Comparison of ENCODE assay signal across 31 cellular contexts in the genomic region with DNA sequence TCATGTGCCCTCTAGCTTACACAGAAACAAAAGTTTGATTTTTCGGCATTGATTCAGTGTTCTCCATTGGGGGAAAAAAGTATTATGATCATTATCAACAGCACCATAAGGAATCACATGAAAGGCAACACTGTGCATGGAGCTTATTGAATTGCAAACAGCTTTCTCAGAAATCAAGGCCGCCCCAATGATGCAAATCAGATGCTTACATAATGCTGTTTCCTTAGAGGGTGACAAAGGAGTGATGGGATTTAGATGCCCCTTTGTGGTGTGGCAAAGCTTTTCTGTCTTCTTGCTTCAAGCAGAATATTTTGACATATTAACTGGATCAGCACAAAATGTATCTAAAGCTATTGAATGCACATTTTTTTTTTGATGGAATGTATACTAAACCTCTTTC.
"Had no signal": no experiment of that assay in that cellular context is flagged by ENCODE, and none has a peak within 500 bp of the region (broad histone marks: within the 10 kb centered on the region; RNA-seq: fewer than 3 reads in every experiment).

No MANE protein-coding gene starts in this region.

- DNase-seq: activated CD4-positive, alpha-beta T cell treated with anti-CD3 and anti-CD28 coated beads, Interleukin-2, amount 10 ng/mL, durations not matched to agents 7 days and 5 days; activated CD4-positive, alpha-beta T cell treated with anti-CD3 and anti-CD28 coated beads, Interleukin-2, amount 50 U/mL, for 48 hours; activated CD8-positive, alpha-beta memory T cell treated with anti-CD3 and anti-CD28 coated beads, Interleukin-2, amount 50 U/mL, for 4 hours; activated effector memory CD4-positive, alpha-beta T cell treated with Interleukin-2 at 50 U/mL for 16 hours; activated naive CD4-positive, alpha-beta T cell treated with anti-CD3 and anti-CD28 coated beads, Interleukin-2, amount 10 ng/mL, durations not matched to agents 7 days and 5 days; activated naive CD8-positive, alpha-beta T cell treated with anti-CD3 and anti-CD28 coated beads, Interleukin-2, amount 50 U/mL, for 24 hours; activated T-cell treated with anti-CD3 and anti-CD28 coated beads for 4 hours; activated T-cell treated with anti-CD3 and anti-CD28 coated beads, Interleukin-2, amount 50 U/mL, for 48 hours; aorta; brain microvascular endothelial cell; central memory CD4-positive, alpha-beta T cell; Kasumi-1; MG63; NCI-H1092 treated with DMSO at 0.1 percent for 48 hours; NCI-H1417; NCI-H187; NCI-H2029 treated with DMSO at 0.1 percent for 48 hours; NCI-H2107; NCI-H2171; NCI-H510A; NCI-H69; NCI-H82; PC-3; Peyer's patch; RPMI8226; SHP77 treated with DMSO at 0.1 percent for 48 hours; SK-N-SH had no signal

- H3K4me1 Mint-ChIP-seq: activated naive CD4-positive, alpha-beta T cell treated with anti-CD3 and anti-CD28 coated beads, Interleukin-2, amount 10 ng/mL, durations not matched to agents 7 days and 5 days had no signal

- H3K9ac ChIP-seq: SK-N-SH had no signal

- H3K36me3 Mint-ChIP-seq: activated naive CD4-positive, alpha-beta T cell treated with anti-CD3 and anti-CD28 coated beads, Interleukin-2, amount 10 ng/mL, durations not matched to agents 7 days and 5 days; activated naive CD8-positive, alpha-beta T cell had no signal

- H3K4me3 Mint-ChIP-seq: activated CD4-positive, alpha-beta T cell treated with anti-CD3 and anti-CD28 coated beads, Interleukin-2, amount 10 ng/mL, durations not matched to agents 7 days and 5 days; activated naive CD4-positive, alpha-beta T cell treated with anti-CD3 and anti-CD28 coated beads, Interleukin-2, amount 10 ng/mL, durations not matched to agents 7 days and 5 days; activated naive CD8-positive, alpha-beta T cell; activated naive CD8-positive, alpha-beta T cell treated with anti-CD3 and anti-CD28 coated beads, Interleukin-2, amount 50 U/mL, for 24 hours; T-helper 1 cell treated with Interleukin-12 subunit alpha and Interleukin-12 subunit beta and Interleukin-4 antibody, amounts not matched to agents 30 μg/mL and 1 μg/mL, for 36 hours; T-helper 2 cell treated with Interferon-gamma antibody and Interleukin-4, amounts not matched to agents 5 μg/mL and 100 μg/mL, for 36 hours had no signal

- H3K36me3 ChIP-seq: brain microvascular endothelial cell, MG63, Peyer's patch, SJSA1 had no signal

- H3K9me3 ChIP-seq: MG63, Peyer's patch, SJSA1, SK-N-SH had no signal

- H3K4me1 ChIP-seq: Peyer's patch, SJSA1 had no signal

- H3K4me2 ChIP-seq: SK-N-SH had no signal

- H3K27ac Mint-ChIP-seq: activated CD4-positive, alpha-beta T cell treated with anti-CD3 and anti-CD28 coated beads, Interleukin-2, amount 10 ng/mL, durations not matched to agents 7 days and 5 days; activated naive CD4-positive, alpha-beta T cell treated with anti-CD3 and anti-CD28 coated beads, Interleukin-2, amount 10 ng/mL, durations not matched to agents 7 days and 5 days; activated naive CD8-positive, alpha-beta T cell; activated naive CD8-positive, alpha-beta T cell treated with anti-CD3 and anti-CD28 coated beads, Interleukin-2, amount 50 U/mL, for 24 hours; T-helper 1 cell treated with Interleukin-12 subunit alpha and Interleukin-12 subunit beta and Interleukin-4 antibody, amounts not matched to agents 30 μg/mL and 1 μg/mL, for 36 hours; T-helper 2 cell treated with Interferon-gamma antibody and Interleukin-4, amounts not matched to agents 5 μg/mL and 100 μg/mL, for 36 hours had no signal

- ATAC-seq: activated naive CD8-positive, alpha-beta T cell treated with anti-CD3 and anti-CD28 coated beads, Interleukin-2, amount 50 U/mL, for 24 hours; PC-3 had no signal

- H3K9me3 Mint-ChIP-seq: activated CD4-positive, alpha-beta T cell treated with anti-CD3 and anti-CD28 coated beads, Interleukin-2, amount 10 ng/mL, durations not matched to agents 7 days and 5 days; activated naive CD4-positive, alpha-beta T cell treated with anti-CD3 and anti-CD28 coated beads, Interleukin-2, amount 10 ng/mL, durations not matched to agents 7 days and 5 days; activated naive CD8-positive, alpha-beta T cell treated with anti-CD3 and anti-CD28 coated beads, Interleukin-2, amount 50 U/mL, for 24 hours; T-helper 2 cell treated with Interferon-gamma antibody and Interleukin-4, amounts not matched to agents 5 μg/mL and 100 μg/mL, for 36 hours had no signal

- H3K9me2 ChIP-seq: SK-N-SH had no signal

- H3K27ac ChIP-seq: brain microvascular endothelial cell, Peyer's patch, SJSA1 had no signal

- H3K4me3 ChIP-seq: MG63, Peyer's patch, SJSA1 had no signal

- H3K27me3 ChIP-seq: brain microvascular endothelial cell, MG63, Peyer's patch, SJSA1 had no signal

- H3K27me3 Mint-ChIP-seq: activated CD4-positive, alpha-beta T cell treated with anti-CD3 and anti-CD28 coated beads, Interleukin-2, amount 10 ng/mL, durations not matched to agents 7 days and 5 days; activated naive CD4-positive, alpha-beta T cell treated with anti-CD3 and anti-CD28 coated beads, Interleukin-2, amount 10 ng/mL, durations not matched to agents 7 days and 5 days; activated naive CD8-positive, alpha-beta T cell; activated naive CD8-positive, alpha-beta T cell treated with anti-CD3 and anti-CD28 coated beads, Interleukin-2, amount 50 U/mL, for 24 hours had no signal
